In the genomic region with DNA sequence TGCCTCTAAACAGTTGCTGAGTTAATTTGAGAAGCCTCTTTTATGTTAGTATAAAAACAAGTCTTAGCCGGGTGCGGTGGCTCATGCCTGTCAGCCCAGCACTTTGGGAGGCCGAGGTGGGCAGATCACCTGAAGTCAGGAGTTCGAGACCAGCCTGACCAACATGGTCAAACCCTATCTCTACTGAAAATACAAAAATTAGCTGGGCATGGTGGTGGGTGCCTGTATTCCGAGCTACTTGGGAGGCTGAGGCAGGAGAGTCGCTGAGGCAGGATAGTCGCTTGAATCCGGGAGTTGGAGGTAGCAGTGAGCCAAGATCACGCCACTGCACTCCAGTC, we compare ENCODE assay signal across 6 cellular contexts.
DNase-seq lines count a peak whose midpoint lies in the region; TF ChIP-seq lines count a peak whose summit lies in the region.
"Not testable (repeated sequence)": the region's sequence is repeated elsewhere in the genome, so short reads cannot be mapped to it uniquely, and the experiment has no call there.

No MANE protein-coding gene starts in this region.

- not testable (repeated sequence) for H3K36me3 ChIP-seq in BLaER1 treated with 17β-estradiol and CSF1 and Interleukin-3, amounts not matched to agents 10 nM and 100 nM; OCI-LY1 (ENCODE audit: insufficient read depth, low read length); sigmoid colon

- not testable (repeated sequence) for H3F3A ChIP-seq in OCI-LY1 (ENCODE audit: insufficient read depth, low read length)

- peaks cover 25 to 67% (median 42%) of the 10 kb centered on the region in 10 experiments for H3K4me1 ChIP-seq in BLaER1 treated with 17β-estradiol and CSF1 and Interleukin-3, amounts not matched to agents 10 nM and 100 nM
- peaks cover 61% of the 10 kb centered on the region for H3K4me1 ChIP-seq in OCI-LY1 (ENCODE audit: insufficient read depth, low read length, severe bottlenecking)
- not testable (repeated sequence) for H3K4me1 ChIP-seq in sigmoid colon

- 91 to 92% methylated on average over 9 of the region's 9 CpGs for WGBS in sigmoid colon, 2 donors

- TF ChIP-seq CTCF in OCI-LY1 (IDR thresholded peaks at IDR 0.05; ENCODE audit: low read length); sigmoid colon (IDR thresholded peaks at IDR 0.05): not testable (repeated sequence)

- intact Hi-C loops in posterior vena cava (cut with DNase I); sigmoid colon (cut with DNase I): not testable (repeated sequence)

- not testable (repeated sequence) for H3K27me3 ChIP-seq in BLaER1 treated with 17β-estradiol and CSF1 and Interleukin-3, amounts not matched to agents 10 nM and 100 nM; OCI-LY1 (ENCODE audit: insufficient read depth, low read length); sigmoid colon

- peak overlapping the region; percentile 63 to 81 (median 67) for H3K4me2 ChIP-seq in BLaER1 treated with 17β-estradiol and CSF1 and Interleukin-3, amounts not matched to agents 10 nM and 100 nM
- H3K4me2 ChIP-seq in OCI-LY1 (ENCODE audit: low read length), result not testable (repeated sequence)

- not testable (repeated sequence) for TF ChIP-seq POLR2A in sigmoid colon (IDR thresholded peaks at IDR 0.05)

- H3K9ac ChIP-seq in BLaER1 treated with 17β-estradiol and CSF1 and Interleukin-3, amounts not matched to agents 10 nM and 100 nM; OCI-LY1 (ENCODE audit: low read length): not testable (repeated sequence)

- peak; percentile 35 for DNase-seq in activated CD8-positive, alpha-beta memory T cell treated with anti-CD3 and anti-CD28 coated beads for 24 hours
- peak; percentile 24 for DNase-seq in islet precursor cell
- DNase-seq in posterior vena cava (ENCODE audit: low spot score), result peak; percentile 63
- DNase-seq in sigmoid colon, result peak; percentile 27

- H3K79me2 ChIP-seq in OCI-LY1 (ENCODE audit: insufficient read depth, low read length), result not testable (repeated sequence)

- H2AFZ ChIP-seq in OCI-LY1 (ENCODE audit: low read length), result not testable (repeated sequence)

- not testable (repeated sequence) for H4K20me1 ChIP-seq in BLaER1 treated with 17β-estradiol and CSF1 and Interleukin-3, amounts not matched to agents 10 nM and 100 nM; OCI-LY1 (ENCODE audit: insufficient read depth, low read length)

- H3K9me3 ChIP-seq in BLaER1 treated with 17β-estradiol and CSF1 and Interleukin-3, amounts not matched to agents 10 nM and 100 nM (replicated peaks in 1 of 11); OCI-LY1 (ENCODE audit: low read length); sigmoid colon: not testable (repeated sequence)

- peak overlapping the region in 2 of 11 experiments; percentile 9 to 16; a peak in 3 of 22 replicates for H3K27ac ChIP-seq in BLaER1 treated with 17β-estradiol and CSF1 and Interleukin-3, amounts not matched to agents 10 nM and 100 nM
- H3K27ac ChIP-seq in OCI-LY1 (ENCODE audit: low read depth, low read length, poor library complexity, severe bottlenecking), result peak overlapping the region; percentile 9
- not testable (repeated sequence) for H3K27ac ChIP-seq in sigmoid colon

- not testable (repeated sequence) for H3K4me3 ChIP-seq in BLaER1 treated with 17β-estradiol and CSF1 and Interleukin-3, amounts not matched to agents 10 nM and 100 nM; OCI-LY1 (ENCODE audit: low read depth, low read length, poor library complexity, severe bottlenecking); sigmoid colon

- H3K9me2 ChIP-seq in OCI-LY1 (ENCODE audit: low read depth, low read length), result not testable (repeated sequence)

- not testable (repeated sequence) for TF ChIP-seq EP300 in sigmoid colon (IDR thresholded peaks at IDR 0.05)
